ENCODE assay signal across 24 cellular contexts in genomic region chr9:131050831-131051230, GRCh38. TPM values are rescaled to one million over a fixed set of nuclear protein-coding genes. Genes with fewer than 3 reads are reported as not detected.
"Had no signal": no experiment of that assay in that cellular context is flagged by ENCODE, and none has a peak within 500 bp of the region (broad histone marks: within the 10 kb centered on the region; RNA-seq: fewer than 3 reads in every experiment).

No MANE protein-coding gene starts in this region.

- H3K27me3 ChIP-seq: colonic mucosa had no signal

- H3K4me1 ChIP-seq: colonic mucosa, gastrocnemius medialis, lower lobe of right lung had no signal

- H3K4me3 ChIP-seq: colonic mucosa, esophagus squamous epithelium, gastrocnemius medialis, left lung, lower lobe of right lung, mucosa of descending colon had no signal

- DNase-seq: colonic mucosa; cortex of kidney; effector CD8-positive, alpha-beta T cell; effector memory CD8-positive, alpha-beta T cell; endodermal cell; erythroblast; esophagus squamous epithelium; foreskin fibroblast; foreskin melanocyte; gastrocnemius medialis; glutamatergic neuron; head of caudate nucleus; hippocampal formation; left cardiac atrium; left lung; left ventricle myocardium superior; lower lobe of right lung; mesenchymal stem cell; mucosa of descending colon had no signal

- H3K36me3 ChIP-seq: colonic mucosa, esophagus squamous epithelium, gastrocnemius medialis, left lung, lower lobe of right lung had no signal

- H3K9me3 ChIP-seq: colonic mucosa, esophagus squamous epithelium, gastrocnemius medialis, left lung, lower lobe of right lung, mucosa of descending colon had no signal

- ATAC-seq: effector memory CD8-positive, alpha-beta T cell; esophagus mucosa; gastrocnemius medialis; left cardiac atrium; left lung; left ventricle myocardium superior; lower lobe of right lung; mucosa of descending colon had no signal

- FAIRE-seq: endometrium, islet of Langerhans, keratinocyte had no signal

- H3K27ac ChIP-seq: colonic mucosa, epithelial cell of prostate, esophagus squamous epithelium, gastrocnemius medialis, left lung, lower lobe of right lung had no signal

RNA-seq across cellular contexts. Expression of gene LAMC3, which starts 41.9 kb away (rescaled TPM):
- polyA plus RNA-seq: keratinocyte had no signal
